In the genomic region with DNA sequence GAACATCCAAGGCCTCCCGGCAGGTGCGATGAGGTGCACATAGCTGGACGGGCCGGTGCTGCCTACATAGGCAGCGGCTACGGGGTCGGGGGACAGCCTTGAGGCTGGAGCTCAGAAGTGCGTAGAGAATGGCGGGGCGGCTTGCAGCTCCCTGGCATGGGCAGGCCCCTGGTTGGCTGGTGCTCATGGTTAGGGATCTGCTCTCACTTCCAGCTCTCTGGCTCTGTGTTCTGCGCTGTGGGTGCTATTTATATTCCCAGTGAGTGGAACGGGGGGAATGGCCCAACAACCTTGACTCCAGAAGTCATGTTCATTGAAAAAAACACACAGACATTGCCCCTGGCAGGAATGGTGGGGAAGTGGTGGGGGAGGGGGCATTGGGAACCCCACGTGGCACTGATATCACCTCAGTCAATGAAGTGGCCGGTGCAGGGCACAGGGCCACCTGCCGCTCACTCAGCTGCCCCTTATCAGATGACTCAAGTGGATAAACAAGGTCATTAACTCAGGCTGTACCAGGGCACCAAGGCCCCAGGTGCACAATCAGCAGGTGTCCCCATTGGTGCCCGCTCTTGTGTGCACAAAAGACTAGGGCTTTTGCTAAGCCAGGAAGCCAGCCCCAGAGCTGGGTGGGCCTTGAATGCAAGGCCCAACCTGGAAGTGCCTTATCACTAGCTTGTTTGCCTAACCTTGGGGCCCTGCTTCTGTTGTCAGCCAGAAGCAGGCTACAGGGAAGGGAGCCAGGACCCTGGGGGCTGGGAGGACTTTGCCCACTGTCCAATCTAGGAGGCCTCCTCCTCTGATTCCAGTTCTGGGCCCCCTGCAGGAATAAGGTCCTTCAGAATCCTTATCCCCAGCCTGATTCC, we compare ENCODE assay signal across 12 cellular contexts. TPM values are rescaled to one million over a fixed set of nuclear protein-coding genes. Genes with fewer than 3 reads are reported as not detected.
DNase-seq lines count a peak whose midpoint lies in the region; ATAC-seq and TF ChIP-seq lines count a peak whose summit lies in the region.
"Had no signal": no experiment of that assay in that cellular context is flagged by ENCODE, and none has a peak within 500 bp of the region (broad histone marks: within the 10 kb centered on the region; RNA-seq: fewer than 3 reads in every experiment).

A gene with protein sequence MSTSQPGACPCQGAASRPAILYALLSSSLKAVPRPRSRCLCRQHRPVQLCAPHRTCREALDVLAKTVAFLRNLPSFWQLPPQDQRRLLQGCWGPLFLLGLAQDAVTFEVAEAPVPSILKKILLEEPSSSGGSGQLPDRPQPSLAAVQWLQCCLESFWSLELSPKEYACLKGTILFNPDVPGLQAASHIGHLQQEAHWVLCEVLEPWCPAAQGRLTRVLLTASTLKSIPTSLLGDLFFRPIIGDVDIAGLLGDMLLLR (minus strand): TSS at position 222 of the 866 bp plus-strand sequence. CDS start 35 bp downstream, at position 187.

- no TSS peak for BruUV-seq in MCF 10A (replicated peaks; lab: Mats Ljungman, UMichigan)

- peaks cover 3 to 50% (median 32%) of the 10 kb centered on the region in 4 donors for H3K4me1 ChIP-seq in liver (ENCODE audit: control insufficient read depth in 4 of 4, insufficient read depth in 4 of 4, low read length in 3 of 4)

- no peaks in the 10 kb centered on the region for H3K9me3 ChIP-seq in liver (ENCODE audit: control insufficient read depth in 4 of 4, low read length in 3 of 4)

- no peaks in the 10 kb centered on the region for H3K36me3 Mint-ChIP-seq in MCF 10A (ENCODE audit: insufficient read depth, unreplicated experiment)

- intact Hi-C loops in MCF 10A (cut with micrococcal nuclease): no loop called here

- peak within 1 kb of the TSS; percentile 97 to 99 for H3K27ac ChIP-seq in liver (ENCODE audit: low read depth in 1 of 2, low read length in 2 of 2)

- H3K36me3 ChIP-seq in liver (ENCODE audit: control insufficient read depth in 4 of 4, insufficient read depth in 3 of 4, low read depth in 1 of 4, low read length in 3 of 4): peaks cover 0 to 6% (median under 1%) of the 10 kb centered on the region in 4 donors

- peak in 1 of 2 donors; percentile 58 for TF ChIP-seq RAD21 in liver (IDR thresholded peaks at IDR 0.05)

- no peak within 1 kb of the TSS for H3K4me3 Mint-ChIP-seq in MCF 10A (ENCODE audit: unreplicated experiment)

- H3K4me3 ChIP-seq in liver (ENCODE audit: low read depth in 1 of 3, low read length in 3 of 3): peak within 1 kb of the TSS; percentile 79 to 86 (median 82)
- H3K4me3 ChIP-seq: dorsolateral prefrontal cortex had no signal

- DNase-seq in COR-L47 (lab: John Stamatoyannopoulos, UW): peak; percentile 78
- DNase-seq in NCI-H146 treated with DMSO at 0.1 percent for 48 hours (lab: John Stamatoyannopoulos, UW; ENCODE audit: unreplicated experiment): peak; percentile 95
- peak; percentile 13 for DNase-seq in SW480 (ENCODE audit: low spot score)
- no peak for DNase-seq in MCF 10A (ENCODE audit: unreplicated experiment)
- no peak for DNase-seq in HK-2 (ENCODE audit: unreplicated experiment)
- no peak for DNase-seq in stimulated activated CD4-positive, alpha-beta T cell treated with anti-CD3 and anti-CD28 coated beads, Interleukin-4, amount 100 ng/mL, for 4 hours
- DNase-seq: activated CD4-positive, CD25-positive, alpha-beta regulatory T cell; activated naive CD4-positive, alpha-beta T cell had no signal

- CTCF ChIA-PET in MCF 10A (lab: Yijun Ruan, JAX): interaction anchor here (0.6 to 0.7 kb wide), 2 partner anchors 33 to 84 kb away, joined by 3 read pairs; no protein-coding TSS in a partner anchor

- H3K27ac Mint-ChIP-seq in MCF 10A (ENCODE audit: low read depth, unreplicated experiment): no peak within 1 kb of the TSS

- no peaks in the 10 kb centered on the region for H3K27me3 Mint-ChIP-seq in MCF 10A (ENCODE audit: insufficient read depth, unreplicated experiment)

- no peak for TF ChIP-seq CTCF in liver (IDR thresholded peaks at IDR 0.05; ENCODE audit: low read depth, low read length, missing input control)
- no peak for TF ChIP-seq CTCF in MCF 10A (IDR thresholded peaks at IDR 0.05; ENCODE audit: unreplicated experiment)

- POLR2A ChIA-PET in MCF 10A (lab: Yijun Ruan, JAX): interaction anchor here (1.3 to 2.5 kb wide), 2 partner anchors 7 to 13 kb away, joined by 7 to 12 read pairs; a partner anchor contains a TSS

- ATAC-seq in HG02870 (IDR thresholded peaks at IDR 0.05; ENCODE audit: unreplicated experiment): no peak

- H3K27me3 ChIP-seq in liver (ENCODE audit: control insufficient read depth in 4 of 4, insufficient read depth in 4 of 4, low read length in 3 of 4): no peaks in the 10 kb centered on the region
- H3K27me3 ChIP-seq: dorsolateral prefrontal cortex had no signal

- no peaks in the 10 kb centered on the region for H3K9me3 Mint-ChIP-seq in MCF 10A (ENCODE audit: unreplicated experiment)

- WGBS in liver: 22% methylated on average over 16 of the region's 16 CpGs

- H3K9ac ChIP-seq in liver (ENCODE audit: low read depth in 1 of 2, low read length in 2 of 2): peak within 1 kb of the TSS; percentile 92 to 96

- H3K4me1 Mint-ChIP-seq in MCF 10A (ENCODE audit: insufficient read depth, unreplicated experiment): no peaks in the 10 kb centered on the region

TF ChIP-seq in liver, 16 proteins besides CTCF, POLR2A, EP300 and RAD21:
- TF ChIP-seq, protein P1, sequence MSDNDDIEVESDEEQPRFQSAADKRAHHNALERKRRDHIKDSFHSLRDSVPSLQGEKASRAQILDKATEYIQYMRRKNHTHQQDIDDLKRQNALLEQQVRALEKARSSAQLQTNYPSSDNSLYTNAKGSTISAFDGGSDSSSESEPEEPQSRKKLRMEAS (IDR thresholded peaks at IDR 0.05): peak; percentile 98
- TF ChIP-seq SP1 (IDR thresholded peaks at IDR 0.05): peak; percentile 99
- peak; percentile 60 for TF ChIP-seq FOXA1 (IDR thresholded peaks at IDR 0.05)
- peak; percentile 92 to 93 for TF ChIP-seq JUND (IDR thresholded peaks at IDR 0.05)
- TF ChIP-seq NR2F2 (IDR thresholded peaks at IDR 0.05): peak; percentile 73
- peak; percentile 99 for TF ChIP-seq TAF1 (conservative IDR thresholded peaks at IDR 0.05)
- peak; percentile 86 for TF ChIP-seq FOXA2 (IDR thresholded peaks at IDR 0.05)
- TF ChIP-seq HNF4G (IDR thresholded peaks at IDR 0.05): peak; percentile 85
- TF ChIP-seq GABPA (IDR thresholded peaks at IDR 0.05 in 1 of 2, conservative IDR thresholded peaks at IDR 0.05 in 1 of 2): peak; percentile 37 to 51
- TF ChIP-seq, protein P2, sequence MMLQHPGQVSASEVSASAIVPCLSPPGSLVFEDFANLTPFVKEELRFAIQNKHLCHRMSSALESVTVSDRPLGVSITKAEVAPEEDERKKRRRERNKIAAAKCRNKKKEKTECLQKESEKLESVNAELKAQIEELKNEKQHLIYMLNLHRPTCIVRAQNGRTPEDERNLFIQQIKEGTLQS (IDR thresholded peaks at IDR 0.05): peak; percentile 95
- TF ChIP-seq, protein P3, sequence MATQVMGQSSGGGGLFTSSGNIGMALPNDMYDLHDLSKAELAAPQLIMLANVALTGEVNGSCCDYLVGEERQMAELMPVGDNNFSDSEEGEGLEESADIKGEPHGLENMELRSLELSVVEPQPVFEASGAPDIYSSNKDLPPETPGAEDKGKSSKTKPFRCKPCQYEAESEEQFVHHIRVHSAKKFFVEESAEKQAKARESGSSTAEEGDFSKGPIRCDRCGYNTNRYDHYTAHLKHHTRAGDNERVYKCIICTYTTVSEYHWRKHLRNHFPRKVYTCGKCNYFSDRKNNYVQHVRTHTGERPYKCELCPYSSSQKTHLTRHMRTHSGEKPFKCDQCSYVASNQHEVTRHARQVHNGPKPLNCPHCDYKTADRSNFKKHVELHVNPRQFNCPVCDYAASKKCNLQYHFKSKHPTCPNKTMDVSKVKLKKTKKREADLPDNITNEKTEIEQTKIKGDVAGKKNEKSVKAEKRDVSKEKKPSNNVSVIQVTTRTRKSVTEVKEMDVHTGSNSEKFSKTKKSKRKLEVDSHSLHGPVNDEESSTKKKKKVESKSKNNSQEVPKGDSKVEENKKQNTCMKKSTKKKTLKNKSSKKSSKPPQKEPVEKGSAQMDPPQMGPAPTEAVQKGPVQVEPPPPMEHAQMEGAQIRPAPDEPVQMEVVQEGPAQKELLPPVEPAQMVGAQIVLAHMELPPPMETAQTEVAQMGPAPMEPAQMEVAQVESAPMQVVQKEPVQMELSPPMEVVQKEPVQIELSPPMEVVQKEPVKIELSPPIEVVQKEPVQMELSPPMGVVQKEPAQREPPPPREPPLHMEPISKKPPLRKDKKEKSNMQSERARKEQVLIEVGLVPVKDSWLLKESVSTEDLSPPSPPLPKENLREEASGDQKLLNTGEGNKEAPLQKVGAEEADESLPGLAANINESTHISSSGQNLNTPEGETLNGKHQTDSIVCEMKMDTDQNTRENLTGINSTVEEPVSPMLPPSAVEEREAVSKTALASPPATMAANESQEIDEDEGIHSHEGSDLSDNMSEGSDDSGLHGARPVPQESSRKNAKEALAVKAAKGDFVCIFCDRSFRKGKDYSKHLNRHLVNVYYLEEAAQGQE (IDR thresholded peaks at IDR 0.05): peak; percentile 69
- TF ChIP-seq, protein P4, sequence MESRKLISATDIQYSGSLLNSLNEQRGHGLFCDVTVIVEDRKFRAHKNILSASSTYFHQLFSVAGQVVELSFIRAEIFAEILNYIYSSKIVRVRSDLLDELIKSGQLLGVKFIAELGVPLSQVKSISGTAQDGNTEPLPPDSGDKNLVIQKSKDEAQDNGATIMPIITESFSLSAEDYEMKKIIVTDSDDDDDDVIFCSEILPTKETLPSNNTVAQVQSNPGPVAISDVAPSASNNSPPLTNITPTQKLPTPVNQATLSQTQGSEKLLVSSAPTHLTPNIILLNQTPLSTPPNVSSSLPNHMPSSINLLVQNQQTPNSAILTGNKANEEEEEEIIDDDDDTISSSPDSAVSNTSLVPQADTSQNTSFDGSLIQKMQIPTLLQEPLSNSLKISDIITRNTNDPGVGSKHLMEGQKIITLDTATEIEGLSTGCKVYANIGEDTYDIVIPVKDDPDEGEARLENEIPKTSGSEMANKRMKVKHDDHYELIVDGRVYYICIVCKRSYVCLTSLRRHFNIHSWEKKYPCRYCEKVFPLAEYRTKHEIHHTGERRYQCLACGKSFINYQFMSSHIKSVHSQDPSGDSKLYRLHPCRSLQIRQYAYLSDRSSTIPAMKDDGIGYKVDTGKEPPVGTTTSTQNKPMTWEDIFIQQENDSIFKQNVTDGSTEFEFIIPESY (IDR thresholded peaks at IDR 0.05): peak; percentile 93
- TF ChIP-seq EGR1 (IDR thresholded peaks at IDR 0.05; ENCODE audit: low read depth in 2 of 2): peak; percentile 67 to 80
- TF ChIP-seq YY1 (IDR thresholded peaks at IDR 0.05): peak; percentile 91
- TF ChIP-seq HNF4A (conservative IDR thresholded peaks at IDR 0.05): peak; percentile 85 to 91
- peak; percentile 98 to 99 for TF ChIP-seq RXRA (IDR thresholded peaks at IDR 0.05)
TF ChIP-seq in liver: peak in this region for 16.

RNA-seq across cellular contexts. Expression of the gene that starts here (rescaled TPM):
- total RNA-seq in liver (10 to 100 TPM; 15.7 to 24.2 TPM), MCF 10A (2022) (not detected in 2 replicates)
- 100 to 1,000 TPM in 1 of 2 donors, 10 to 100 TPM in 1; 56.9 to 166 TPM for polyA plus RNA-seq in liver
- total RNA-seq: posterior vena cava had no signal

Comparison
In these comparisons a context has a peak if more than half of its experiments do, and no peak if none do; other contexts are left out.
1. RNA of the gene that starts here (total RNA-seq): 15.7 to 24.2 TPM in liver; not detected in MCF 10A; every median in the first group is over 10 times any median in the second.
2. DNase-seq: peak in COR-L47 (single experiment), NCI-H146 treated with DMSO at 0.1 percent for 48 hours (single experiment) and SW480 (single experiment); none in MCF 10A (single experiment), HK-2 (single experiment) and stimulated activated CD4-positive, alpha-beta T cell treated with anti-CD3 and anti-CD28 coated beads, Interleukin-4, amount 100 ng/mL, for 4 hours (0 of 2).